Comparison of ENCODE assay signal across 8 cellular contexts in the genomic region with DNA sequence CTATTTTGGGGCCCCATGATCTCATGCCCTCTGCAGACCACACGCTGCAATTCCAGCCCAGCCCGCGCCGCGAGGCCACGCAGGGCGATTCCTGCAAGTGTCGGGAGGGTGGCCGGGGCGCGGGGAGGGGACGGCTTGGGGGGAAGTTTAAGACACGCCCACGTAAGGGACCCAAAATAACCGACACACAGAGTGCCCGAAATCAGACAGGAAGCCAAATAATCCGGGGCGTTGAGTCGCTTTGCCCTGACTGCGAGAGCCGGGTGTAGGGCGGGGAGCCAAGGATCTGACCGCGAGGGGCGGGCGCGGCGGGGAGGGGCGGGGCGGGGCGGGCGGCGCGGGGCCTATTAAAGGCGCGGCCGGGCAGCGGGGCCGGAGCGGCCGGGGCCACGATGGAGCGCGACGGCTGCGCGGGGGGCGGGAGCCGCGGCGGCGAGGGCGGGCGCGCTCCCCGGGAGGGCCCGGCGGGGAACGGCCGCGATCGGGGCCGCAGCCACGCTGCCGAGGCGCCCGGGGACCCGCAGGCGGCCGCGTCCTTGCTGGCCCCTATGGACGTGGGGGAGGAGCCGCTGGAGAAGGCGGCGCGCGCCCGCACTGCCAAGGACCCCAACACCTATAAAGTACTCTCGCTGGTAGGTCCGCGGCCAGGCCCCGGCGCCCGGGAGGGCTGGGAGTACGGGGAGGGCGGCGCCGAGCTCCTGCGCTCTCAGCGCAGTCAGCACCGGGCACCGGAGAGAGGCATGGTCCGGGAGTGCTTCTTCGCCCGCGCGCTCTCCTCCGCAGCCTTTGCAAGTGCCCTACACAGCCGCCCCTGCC. TPM values are rescaled to one million over a fixed set of nuclear protein-coding genes. Genes with fewer than 3 reads are reported as not detected.
DNase-seq lines count a peak whose midpoint lies in the region; ATAC-seq and TF ChIP-seq lines count a peak whose summit lies in the region.

A gene (plus strand): TSS at position 377 of the 816 bp plus-strand sequence. CDS start 16 bp downstream, at position 393.

- peaks cover 16 to 32% (median 25%) of the 10 kb centered on the region in 4 donors for H3K4me1 Mint-ChIP-seq in CD4-positive, alpha-beta memory T cell

- peak in 1 of 2 donors; percentile 46 for TF ChIP-seq POLR2A in uterus (IDR thresholded peaks at IDR 0.05)

- peaks cover 9% of the 10 kb centered on the region for H3K27me3 ChIP-seq in CD4-positive, alpha-beta memory T cell (ENCODE audit: insufficient read depth, low read length)
- no peaks in the 10 kb centered on the region for H3K27me3 ChIP-seq in KMS-11 (ENCODE audit: insufficient read depth, low read depth)
- peaks cover 15% of the 10 kb centered on the region for H3K27me3 ChIP-seq in left ventricle myocardium inferior (ENCODE audit: low read depth)
- H3K27me3 ChIP-seq in uterus = no peaks in the 10 kb centered on the region

- H3K27ac ChIP-seq in CD4-positive, alpha-beta memory T cell (ENCODE audit: low read depth, low read length) = no peak within 1 kb of the TSS
- peak within 1 kb of the TSS; percentile 53 for H3K27ac ChIP-seq in KMS-11
- peak within 1 kb of the TSS; percentile 73 for H3K27ac ChIP-seq in left ventricle myocardium inferior (replicated peaks)
- H3K27ac ChIP-seq in uterus = peak within 1 kb of the TSS; percentile 89 to 94

- peak within 1 kb of the TSS in 6 of 7 donors; percentile 24 to 85 (median 58) for H3K27ac Mint-ChIP-seq in CD4-positive, alpha-beta memory T cell

- H3K27me3 Mint-ChIP-seq in CD4-positive, alpha-beta memory T cell = peaks cover 5 to 6% of the 10 kb centered on the region in 2 donors

- CTCF ChIA-PET in CD4-positive, alpha-beta memory T cell (lab: Charles Lee; ENCODE audit: partially characterized antibody) = no interaction called here

- peak within 1 kb of the TSS; percentile 85 to 95 (median 90) for H3K4me3 Mint-ChIP-seq in CD4-positive, alpha-beta memory T cell

- no peaks in the 10 kb centered on the region for H4K20me1 ChIP-seq in KMS-11 (ENCODE audit: insufficient read depth)

- peak; percentile 34 to 69 (median 41) for DNase-seq in CD4-positive, alpha-beta memory T cell
- DNase-seq in T follicular helper cell (ENCODE audit: low read depth) (peak; percentile 6), amniotic epithelial cell (ENCODE audit: low read depth) (peak; percentile 55), left ventricle myocardium inferior (peak; percentile 80), pons (ENCODE audit: low spot score) (peak; percentile 82), uterus (peak; percentile 76 to 83)

- H3K9ac ChIP-seq in KMS-11 = peak within 1 kb of the TSS; percentile 51; the same call in 1 of the 2 replicates

- H3K4me2 ChIP-seq in KMS-11 = peak within 1 kb of the TSS; percentile 75

- no peaks in the 10 kb centered on the region for H3K9me3 ChIP-seq in CD4-positive, alpha-beta memory T cell (ENCODE audit: control insufficient read depth in 1 of 2, low read length in 2 of 2)
- no peaks in the 10 kb centered on the region for H3K9me3 ChIP-seq in left ventricle myocardium inferior (replicated peaks)
- H3K9me3 ChIP-seq in uterus = no peaks in the 10 kb centered on the region

- H3K4me3 ChIP-seq in CD4-positive, alpha-beta memory T cell (ENCODE audit: low read length in 2 of 2) = peak within 1 kb of the TSS; percentile 36 to 60
- H3K4me3 ChIP-seq in KMS-11 (IDR thresholded peaks at IDR 0.05; ENCODE audit: insufficient read depth, low read depth, low read length) (no peak within 1 kb of the TSS), left ventricle myocardium inferior (peak within 1 kb of the TSS; percentile 79), uterus (peak within 1 kb of the TSS; percentile 58 to 85)

- TF ChIP-seq CTCF in KMS-11 (conservative IDR thresholded peaks at IDR 0.05; ENCODE audit: low read depth, low read length) (0 out of 2 replicates have a peak, but pooled peaks have one; percentile 26), left ventricle myocardium inferior (IDR thresholded peaks at IDR 0.05; ENCODE audit: borderline replicate concordance) (peak; percentile 53), uterus (IDR thresholded peaks at IDR 0.05) (peak in 3 of 4 experiments; percentile 23 to 59 (median 37))

- POLR2A ChIA-PET in CD4-positive, alpha-beta memory T cell (lab: Charles Lee; ENCODE audit: partially characterized antibody) = no interaction called here

- no peaks in the 10 kb centered on the region for H3K9me3 Mint-ChIP-seq in CD4-positive, alpha-beta memory T cell

- intact Hi-C loops in CD4-positive, alpha-beta memory T cell (cut with micrococcal nuclease) = loop anchor here (5.0 kb wide), 1 partner anchor 181 kb away; a partner anchor contains a TSS
- intact Hi-C loops in left ventricle myocardium inferior (cut with micrococcal nuclease) = no loop called here
- intact Hi-C loops in uterus (cut with DNase I; ENCODE audit: low total_unique reads) = no loop called here

- peak; percentile 68 for ATAC-seq in GM21529 (IDR thresholded peaks at IDR 0.05; ENCODE audit: unreplicated experiment)

- H3K36me3 Mint-ChIP-seq in CD4-positive, alpha-beta memory T cell = peaks cover 0 to 5% of the 10 kb centered on the region in 2 donors

- H3K4me1 ChIP-seq in CD4-positive, alpha-beta memory T cell (ENCODE audit: insufficient read depth, low read length) = peaks cover 23% of the 10 kb centered on the region
- H3K4me1 ChIP-seq in KMS-11 (ENCODE audit: low read depth, poor library complexity, severe bottlenecking) (peaks cover 6% of the 10 kb centered on the region), left ventricle myocardium inferior (peaks cover 15% of the 10 kb centered on the region), uterus (no peaks in the 10 kb centered on the region)

- peak within 1 kb of the TSS; percentile 85 for H2AFZ ChIP-seq in KMS-11 (ENCODE audit: low read depth)

- no peaks in the 10 kb centered on the region for H3K79me2 ChIP-seq in KMS-11 (ENCODE audit: insufficient read depth, low read depth)

- no peaks in the 10 kb centered on the region for H3K36me3 ChIP-seq in CD4-positive, alpha-beta memory T cell (ENCODE audit: insufficient read depth, low read length)
- H3K36me3 ChIP-seq in KMS-11 (ENCODE audit: insufficient read depth) (no peaks in the 10 kb centered on the region), left ventricle myocardium inferior (no peaks in the 10 kb centered on the region), uterus (no peaks in the 10 kb centered on the region)

RNA-seq across cellular contexts. Expression of the gene that starts here (rescaled TPM):
- total RNA-seq in CD4-positive, alpha-beta memory T cell = under 1 TPM; 0.11 to 0.52 TPM
- polyA plus RNA-seq in CD4-positive, alpha-beta memory T cell = under 1 TPM in 1 of 2 donors, not detected in 1; 0.03 TPM
- total RNA-seq in left ventricle myocardium inferior (2.9 TPM), uterus (100 to 1,000 TPM in 1 of 4 donors, 10 to 100 TPM in 3; 26.5 to 128 (median 54.3) TPM)

Comparison
In these comparisons a context has a peak if more than half of its experiments do, and no peak if none do; other contexts are left out.
1. Peak in DNase-seq and H3K4me3 ChIP-seq in CD4-positive, alpha-beta memory T cell; RNA of the gene not detected or under 1 TPM.
2. DNase-seq: peak in every context shown above with its lines; median percentile 82 in pons; 80 in left ventricle myocardium inferior; 80 in uterus; 55 in amniotic epithelial cell; 41 in CD4-positive, alpha-beta memory T cell; 6 in T follicular helper cell.